ENCODE assay signal across 2 cellular contexts in genomic region chr3:12984023-12984823, GRCh38.
TF ChIP-seq lines count a peak whose summit lies in the region.

No MANE protein-coding gene starts in this region.

TF ChIP-seq in WTC11, 78 proteins besides CTCF, POLR2A, EP300 and RAD21:
- TF ChIP-seq, protein P1, sequence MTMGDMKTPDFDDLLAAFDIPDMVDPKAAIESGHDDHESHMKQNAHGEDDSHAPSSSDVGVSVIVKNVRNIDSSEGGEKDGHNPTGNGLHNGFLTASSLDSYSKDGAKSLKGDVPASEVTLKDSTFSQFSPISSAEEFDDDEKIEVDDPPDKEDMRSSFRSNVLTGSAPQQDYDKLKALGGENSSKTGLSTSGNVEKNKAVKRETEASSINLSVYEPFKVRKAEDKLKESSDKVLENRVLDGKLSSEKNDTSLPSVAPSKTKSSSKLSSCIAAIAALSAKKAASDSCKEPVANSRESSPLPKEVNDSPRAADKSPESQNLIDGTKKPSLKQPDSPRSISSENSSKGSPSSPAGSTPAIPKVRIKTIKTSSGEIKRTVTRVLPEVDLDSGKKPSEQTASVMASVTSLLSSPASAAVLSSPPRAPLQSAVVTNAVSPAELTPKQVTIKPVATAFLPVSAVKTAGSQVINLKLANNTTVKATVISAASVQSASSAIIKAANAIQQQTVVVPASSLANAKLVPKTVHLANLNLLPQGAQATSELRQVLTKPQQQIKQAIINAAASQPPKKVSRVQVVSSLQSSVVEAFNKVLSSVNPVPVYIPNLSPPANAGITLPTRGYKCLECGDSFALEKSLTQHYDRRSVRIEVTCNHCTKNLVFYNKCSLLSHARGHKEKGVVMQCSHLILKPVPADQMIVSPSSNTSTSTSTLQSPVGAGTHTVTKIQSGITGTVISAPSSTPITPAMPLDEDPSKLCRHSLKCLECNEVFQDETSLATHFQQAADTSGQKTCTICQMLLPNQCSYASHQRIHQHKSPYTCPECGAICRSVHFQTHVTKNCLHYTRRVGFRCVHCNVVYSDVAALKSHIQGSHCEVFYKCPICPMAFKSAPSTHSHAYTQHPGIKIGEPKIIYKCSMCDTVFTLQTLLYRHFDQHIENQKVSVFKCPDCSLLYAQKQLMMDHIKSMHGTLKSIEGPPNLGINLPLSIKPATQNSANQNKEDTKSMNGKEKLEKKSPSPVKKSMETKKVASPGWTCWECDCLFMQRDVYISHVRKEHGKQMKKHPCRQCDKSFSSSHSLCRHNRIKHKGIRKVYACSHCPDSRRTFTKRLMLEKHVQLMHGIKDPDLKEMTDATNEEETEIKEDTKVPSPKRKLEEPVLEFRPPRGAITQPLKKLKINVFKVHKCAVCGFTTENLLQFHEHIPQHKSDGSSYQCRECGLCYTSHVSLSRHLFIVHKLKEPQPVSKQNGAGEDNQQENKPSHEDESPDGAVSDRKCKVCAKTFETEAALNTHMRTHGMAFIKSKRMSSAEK (CRISPR knock-in tag; IDR thresholded peaks at IDR 0.05; ENCODE audit: borderline replicate concordance) = no peak
- TF ChIP-seq NFATC4 (CRISPR knock-in tag; IDR thresholded peaks at IDR 0.05) = no peak
- no peak for TF ChIP-seq FOXP1 (CRISPR knock-in tag; IDR thresholded peaks at IDR 0.05; ENCODE audit: borderline replicate concordance)
- TF ChIP-seq TEAD4 (CRISPR knock-in tag; IDR thresholded peaks at IDR 0.05) = no peak
- TF ChIP-seq, protein P2, sequence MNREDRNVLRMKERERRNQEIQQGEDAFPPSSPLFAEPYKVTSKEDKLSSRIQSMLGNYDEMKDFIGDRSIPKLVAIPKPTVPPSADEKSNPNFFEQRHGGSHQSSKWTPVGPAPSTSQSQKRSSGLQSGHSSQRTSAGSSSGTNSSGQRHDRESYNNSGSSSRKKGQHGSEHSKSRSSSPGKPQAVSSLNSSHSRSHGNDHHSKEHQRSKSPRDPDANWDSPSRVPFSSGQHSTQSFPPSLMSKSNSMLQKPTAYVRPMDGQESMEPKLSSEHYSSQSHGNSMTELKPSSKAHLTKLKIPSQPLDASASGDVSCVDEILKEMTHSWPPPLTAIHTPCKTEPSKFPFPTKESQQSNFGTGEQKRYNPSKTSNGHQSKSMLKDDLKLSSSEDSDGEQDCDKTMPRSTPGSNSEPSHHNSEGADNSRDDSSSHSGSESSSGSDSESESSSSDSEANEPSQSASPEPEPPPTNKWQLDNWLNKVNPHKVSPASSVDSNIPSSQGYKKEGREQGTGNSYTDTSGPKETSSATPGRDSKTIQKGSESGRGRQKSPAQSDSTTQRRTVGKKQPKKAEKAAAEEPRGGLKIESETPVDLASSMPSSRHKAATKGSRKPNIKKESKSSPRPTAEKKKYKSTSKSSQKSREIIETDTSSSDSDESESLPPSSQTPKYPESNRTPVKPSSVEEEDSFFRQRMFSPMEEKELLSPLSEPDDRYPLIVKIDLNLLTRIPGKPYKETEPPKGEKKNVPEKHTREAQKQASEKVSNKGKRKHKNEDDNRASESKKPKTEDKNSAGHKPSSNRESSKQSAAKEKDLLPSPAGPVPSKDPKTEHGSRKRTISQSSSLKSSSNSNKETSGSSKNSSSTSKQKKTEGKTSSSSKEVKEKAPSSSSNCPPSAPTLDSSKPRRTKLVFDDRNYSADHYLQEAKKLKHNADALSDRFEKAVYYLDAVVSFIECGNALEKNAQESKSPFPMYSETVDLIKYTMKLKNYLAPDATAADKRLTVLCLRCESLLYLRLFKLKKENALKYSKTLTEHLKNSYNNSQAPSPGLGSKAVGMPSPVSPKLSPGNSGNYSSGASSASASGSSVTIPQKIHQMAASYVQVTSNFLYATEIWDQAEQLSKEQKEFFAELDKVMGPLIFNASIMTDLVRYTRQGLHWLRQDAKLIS (CRISPR knock-in tag; IDR thresholded peaks at IDR 0.05; ENCODE audit: borderline replicate concordance) = no peak
- no peak for TF ChIP-seq E2F5 (CRISPR knock-in tag; IDR thresholded peaks at IDR 0.05)
- TF ChIP-seq ZMAT4 (CRISPR knock-in tag; IDR thresholded peaks at IDR 0.05) = no peak
- TF ChIP-seq, protein P3, sequence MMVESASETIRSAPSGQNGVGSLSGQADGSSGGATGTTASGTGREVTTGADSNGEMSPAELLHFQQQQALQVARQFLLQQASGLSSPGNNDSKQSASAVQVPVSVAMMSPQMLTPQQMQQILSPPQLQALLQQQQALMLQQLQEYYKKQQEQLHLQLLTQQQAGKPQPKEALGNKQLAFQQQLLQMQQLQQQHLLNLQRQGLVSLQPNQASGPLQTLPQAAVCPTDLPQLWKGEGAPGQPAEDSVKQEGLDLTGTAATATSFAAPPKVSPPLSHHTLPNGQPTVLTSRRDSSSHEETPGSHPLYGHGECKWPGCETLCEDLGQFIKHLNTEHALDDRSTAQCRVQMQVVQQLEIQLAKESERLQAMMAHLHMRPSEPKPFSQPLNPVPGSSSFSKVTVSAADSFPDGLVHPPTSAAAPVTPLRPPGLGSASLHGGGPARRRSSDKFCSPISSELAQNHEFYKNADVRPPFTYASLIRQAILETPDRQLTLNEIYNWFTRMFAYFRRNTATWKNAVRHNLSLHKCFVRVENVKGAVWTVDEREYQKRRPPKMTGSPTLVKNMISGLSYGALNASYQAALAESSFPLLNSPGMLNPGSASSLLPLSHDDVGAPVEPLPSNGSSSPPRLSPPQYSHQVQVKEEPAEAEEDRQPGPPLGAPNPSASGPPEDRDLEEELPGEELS (CRISPR knock-in tag; IDR thresholded peaks at IDR 0.05) = no peak
- TF ChIP-seq ELF4 (CRISPR knock-in tag; IDR thresholded peaks at IDR 0.05; ENCODE audit: low read depth) = no peak
- TF ChIP-seq FOXK1 (CRISPR knock-in tag; IDR thresholded peaks at IDR 0.05) = no peak
- TF ChIP-seq NFE2L1 (CRISPR knock-in tag; IDR thresholded peaks at IDR 0.05) = no peak
- no peak for TF ChIP-seq NR3C1 (CRISPR knock-in tag; conservative IDR thresholded peaks at IDR 0.05; ENCODE audit: low read depth)
- TF ChIP-seq ZNF396 (CRISPR knock-in tag; IDR thresholded peaks at IDR 0.05; ENCODE audit: borderline replicate concordance) = no peak
- no peak for TF ChIP-seq GTF2I (CRISPR knock-in tag; conservative IDR thresholded peaks at IDR 0.05)
- no peak for TF ChIP-seq TEAD1 (CRISPR knock-in tag; IDR thresholded peaks at IDR 0.05)

TF ChIP-seq in HepG2, 621 proteins besides CTCF, POLR2A, EP300 and RAD21 (continued from another document and continues in another):
- TF ChIP-seq, protein P4, sequence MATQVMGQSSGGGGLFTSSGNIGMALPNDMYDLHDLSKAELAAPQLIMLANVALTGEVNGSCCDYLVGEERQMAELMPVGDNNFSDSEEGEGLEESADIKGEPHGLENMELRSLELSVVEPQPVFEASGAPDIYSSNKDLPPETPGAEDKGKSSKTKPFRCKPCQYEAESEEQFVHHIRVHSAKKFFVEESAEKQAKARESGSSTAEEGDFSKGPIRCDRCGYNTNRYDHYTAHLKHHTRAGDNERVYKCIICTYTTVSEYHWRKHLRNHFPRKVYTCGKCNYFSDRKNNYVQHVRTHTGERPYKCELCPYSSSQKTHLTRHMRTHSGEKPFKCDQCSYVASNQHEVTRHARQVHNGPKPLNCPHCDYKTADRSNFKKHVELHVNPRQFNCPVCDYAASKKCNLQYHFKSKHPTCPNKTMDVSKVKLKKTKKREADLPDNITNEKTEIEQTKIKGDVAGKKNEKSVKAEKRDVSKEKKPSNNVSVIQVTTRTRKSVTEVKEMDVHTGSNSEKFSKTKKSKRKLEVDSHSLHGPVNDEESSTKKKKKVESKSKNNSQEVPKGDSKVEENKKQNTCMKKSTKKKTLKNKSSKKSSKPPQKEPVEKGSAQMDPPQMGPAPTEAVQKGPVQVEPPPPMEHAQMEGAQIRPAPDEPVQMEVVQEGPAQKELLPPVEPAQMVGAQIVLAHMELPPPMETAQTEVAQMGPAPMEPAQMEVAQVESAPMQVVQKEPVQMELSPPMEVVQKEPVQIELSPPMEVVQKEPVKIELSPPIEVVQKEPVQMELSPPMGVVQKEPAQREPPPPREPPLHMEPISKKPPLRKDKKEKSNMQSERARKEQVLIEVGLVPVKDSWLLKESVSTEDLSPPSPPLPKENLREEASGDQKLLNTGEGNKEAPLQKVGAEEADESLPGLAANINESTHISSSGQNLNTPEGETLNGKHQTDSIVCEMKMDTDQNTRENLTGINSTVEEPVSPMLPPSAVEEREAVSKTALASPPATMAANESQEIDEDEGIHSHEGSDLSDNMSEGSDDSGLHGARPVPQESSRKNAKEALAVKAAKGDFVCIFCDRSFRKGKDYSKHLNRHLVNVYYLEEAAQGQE (IDR thresholded peaks at IDR 0.05; ENCODE audit: borderline replicate concordance in 1 of 2, low read depth in 1 of 2, low read length in 2 of 2) = no peak
- 0 out of 2 replicates have a peak, but pooled peaks have one; percentile 50 for TF ChIP-seq ZNF205 (CRISPR knock-in tag; IDR thresholded peaks at IDR 0.05)
- TF ChIP-seq ZKSCAN8 (CRISPR knock-in tag; IDR thresholded peaks at IDR 0.05; ENCODE audit: borderline replicate concordance) = 0 out of 2 replicates have a peak, but pooled peaks have one; percentile 41
- TF ChIP-seq ZNF124 (CRISPR knock-in tag; IDR thresholded peaks at IDR 0.05) = peak; percentile 28; the same call in 1 of the 2 replicates
- TF ChIP-seq, protein P5, sequence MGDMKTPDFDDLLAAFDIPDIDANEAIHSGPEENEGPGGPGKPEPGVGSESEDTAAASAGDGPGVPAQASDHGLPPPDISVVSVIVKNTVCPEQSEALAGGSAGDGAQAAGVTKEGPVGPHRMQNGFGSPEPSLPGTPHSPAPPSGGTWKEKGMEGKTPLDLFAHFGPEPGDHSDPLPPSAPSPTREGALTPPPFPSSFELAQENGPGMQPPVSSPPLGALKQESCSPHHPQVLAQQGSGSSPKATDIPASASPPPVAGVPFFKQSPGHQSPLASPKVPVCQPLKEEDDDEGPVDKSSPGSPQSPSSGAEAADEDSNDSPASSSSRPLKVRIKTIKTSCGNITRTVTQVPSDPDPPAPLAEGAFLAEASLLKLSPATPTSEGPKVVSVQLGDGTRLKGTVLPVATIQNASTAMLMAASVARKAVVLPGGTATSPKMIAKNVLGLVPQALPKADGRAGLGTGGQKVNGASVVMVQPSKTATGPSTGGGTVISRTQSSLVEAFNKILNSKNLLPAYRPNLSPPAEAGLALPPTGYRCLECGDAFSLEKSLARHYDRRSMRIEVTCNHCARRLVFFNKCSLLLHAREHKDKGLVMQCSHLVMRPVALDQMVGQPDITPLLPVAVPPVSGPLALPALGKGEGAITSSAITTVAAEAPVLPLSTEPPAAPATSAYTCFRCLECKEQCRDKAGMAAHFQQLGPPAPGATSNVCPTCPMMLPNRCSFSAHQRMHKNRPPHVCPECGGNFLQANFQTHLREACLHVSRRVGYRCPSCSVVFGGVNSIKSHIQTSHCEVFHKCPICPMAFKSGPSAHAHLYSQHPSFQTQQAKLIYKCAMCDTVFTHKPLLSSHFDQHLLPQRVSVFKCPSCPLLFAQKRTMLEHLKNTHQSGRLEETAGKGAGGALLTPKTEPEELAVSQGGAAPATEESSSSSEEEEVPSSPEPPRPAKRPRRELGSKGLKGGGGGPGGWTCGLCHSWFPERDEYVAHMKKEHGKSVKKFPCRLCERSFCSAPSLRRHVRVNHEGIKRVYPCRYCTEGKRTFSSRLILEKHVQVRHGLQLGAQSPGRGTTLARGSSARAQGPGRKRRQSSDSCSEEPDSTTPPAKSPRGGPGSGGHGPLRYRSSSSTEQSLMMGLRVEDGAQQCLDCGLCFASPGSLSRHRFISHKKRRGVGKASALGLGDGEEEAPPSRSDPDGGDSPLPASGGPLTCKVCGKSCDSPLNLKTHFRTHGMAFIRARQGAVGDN (CRISPR knock-in tag; IDR thresholded peaks at IDR 0.05) = peak; percentile 26
- TF ChIP-seq ZNF350 (CRISPR knock-in tag; IDR thresholded peaks at IDR 0.05; ENCODE audit: borderline replicate concordance, low read depth) = peak; percentile 57; the same call in 1 of the 2 replicates
- TF ChIP-seq, protein P6, sequence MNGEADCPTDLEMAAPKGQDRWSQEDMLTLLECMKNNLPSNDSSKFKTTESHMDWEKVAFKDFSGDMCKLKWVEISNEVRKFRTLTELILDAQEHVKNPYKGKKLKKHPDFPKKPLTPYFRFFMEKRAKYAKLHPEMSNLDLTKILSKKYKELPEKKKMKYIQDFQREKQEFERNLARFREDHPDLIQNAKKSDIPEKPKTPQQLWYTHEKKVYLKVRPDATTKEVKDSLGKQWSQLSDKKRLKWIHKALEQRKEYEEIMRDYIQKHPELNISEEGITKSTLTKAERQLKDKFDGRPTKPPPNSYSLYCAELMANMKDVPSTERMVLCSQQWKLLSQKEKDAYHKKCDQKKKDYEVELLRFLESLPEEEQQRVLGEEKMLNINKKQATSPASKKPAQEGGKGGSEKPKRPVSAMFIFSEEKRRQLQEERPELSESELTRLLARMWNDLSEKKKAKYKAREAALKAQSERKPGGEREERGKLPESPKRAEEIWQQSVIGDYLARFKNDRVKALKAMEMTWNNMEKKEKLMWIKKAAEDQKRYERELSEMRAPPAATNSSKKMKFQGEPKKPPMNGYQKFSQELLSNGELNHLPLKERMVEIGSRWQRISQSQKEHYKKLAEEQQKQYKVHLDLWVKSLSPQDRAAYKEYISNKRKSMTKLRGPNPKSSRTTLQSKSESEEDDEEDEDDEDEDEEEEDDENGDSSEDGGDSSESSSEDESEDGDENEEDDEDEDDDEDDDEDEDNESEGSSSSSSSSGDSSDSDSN (CRISPR knock-in tag; IDR thresholded peaks at IDR 0.05) = peak; percentile 41; the same call in 1 of the 2 replicates
- TF ChIP-seq MEF2D (CRISPR knock-in tag; IDR thresholded peaks at IDR 0.05) = 0 out of 2 replicates have a peak, but pooled peaks have one; percentile 36
- peak; percentile 65 for TF ChIP-seq HNF4A (CRISPR knock-in tag; IDR thresholded peaks at IDR 0.05)
- TF ChIP-seq, protein P7, sequence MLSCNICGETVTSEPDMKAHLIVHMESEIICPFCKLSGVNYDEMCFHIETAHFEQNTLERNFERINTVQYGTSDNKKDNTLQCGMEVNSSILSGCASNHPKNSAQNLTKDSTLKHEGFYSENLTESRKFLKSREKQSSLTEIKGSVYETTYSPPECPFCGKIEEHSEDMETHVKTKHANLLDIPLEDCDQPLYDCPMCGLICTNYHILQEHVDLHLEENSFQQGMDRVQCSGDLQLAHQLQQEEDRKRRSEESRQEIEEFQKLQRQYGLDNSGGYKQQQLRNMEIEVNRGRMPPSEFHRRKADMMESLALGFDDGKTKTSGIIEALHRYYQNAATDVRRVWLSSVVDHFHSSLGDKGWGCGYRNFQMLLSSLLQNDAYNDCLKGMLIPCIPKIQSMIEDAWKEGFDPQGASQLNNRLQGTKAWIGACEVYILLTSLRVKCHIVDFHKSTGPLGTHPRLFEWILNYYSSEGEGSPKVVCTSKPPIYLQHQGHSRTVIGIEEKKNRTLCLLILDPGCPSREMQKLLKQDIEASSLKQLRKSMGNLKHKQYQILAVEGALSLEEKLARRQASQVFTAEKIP (CRISPR knock-in tag; IDR thresholded peaks at IDR 0.05; ENCODE audit: borderline replicate concordance) = no peak
- peak; percentile 43; the same call in 1 of the 2 replicates for TF ChIP-seq HDAC2 (CRISPR knock-in tag; IDR thresholded peaks at IDR 0.05)
